Comparison of ENCODE assay signal across 8 cellular contexts in the genomic region with DNA sequence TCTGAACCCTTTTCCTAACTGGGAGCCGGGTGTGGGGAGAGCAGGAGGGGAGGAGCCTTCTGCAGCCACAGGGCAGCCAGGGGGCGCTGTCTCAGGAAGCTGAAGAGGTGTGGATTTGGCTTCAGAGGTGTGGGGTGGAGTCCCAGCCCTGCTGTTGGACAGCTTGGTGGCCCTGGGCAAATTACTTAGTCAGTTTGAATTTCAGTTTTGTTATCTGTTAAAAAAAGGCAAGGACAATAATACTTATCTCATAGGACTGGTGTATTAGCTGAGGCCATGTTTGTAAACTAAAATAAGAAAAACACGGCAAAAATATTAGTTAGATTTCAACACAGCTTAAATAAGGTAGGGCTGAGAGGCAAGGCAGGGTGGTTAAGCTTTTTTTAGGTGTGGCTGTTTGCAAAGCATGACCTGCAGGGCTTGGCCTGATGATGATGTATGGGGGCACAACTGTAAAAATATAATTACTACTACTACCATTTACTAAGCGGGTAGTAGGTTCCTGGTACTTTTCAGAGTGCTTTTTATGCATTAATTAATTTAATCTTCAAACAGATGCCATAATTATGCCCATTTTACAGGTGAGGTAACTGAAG.
DNase-seq lines count a peak whose midpoint lies in the region; ATAC-seq and TF ChIP-seq lines count a peak whose summit lies in the region.

No MANE protein-coding gene starts in this region.

- peaks cover 5% of the 10 kb centered on the region for H3F3A ChIP-seq in neural cell (ENCODE audit: insufficient read depth, low read length, poor library complexity, severe bottlenecking)

- peak; percentile 56 for DNase-seq in Caki2 (ENCODE audit: low read depth)
- peak; percentile 55 for DNase-seq in HK-2 (ENCODE audit: unreplicated experiment)
- peak; percentile 89 for DNase-seq in NT2/D1 (ENCODE audit: low read depth, low spot score)
- peak; percentile 70 to 79 for DNase-seq in activated T-cell treated with anti-CD3 and anti-CD28 coated beads, Interleukin-2, amount 50 U/mL, for 48 hours
- DNase-seq in fibroblast of pulmonary artery (ENCODE audit: low read depth), result peak; percentile 81
- DNase-seq in upper lobe of left lung, result peak; percentile 82 to 85

- no peaks in the 10 kb centered on the region for H3K9me2 ChIP-seq in neural cell (ENCODE audit: insufficient read depth, low read length)

- no peaks in the 10 kb centered on the region for H3K79me2 ChIP-seq in neural cell (replicated peaks; ENCODE audit: insufficient read depth, low read length)

- H2AFZ ChIP-seq in neural cell (ENCODE audit: low read depth, low read length), result no peak overlapping the region

- H3K9ac ChIP-seq in NT2/D1 (ENCODE audit: insufficient read length, low read depth) (no peak overlapping the region), neural cell (ENCODE audit: low read length) (no peak overlapping the region)

- H3K27me3 ChIP-seq in NT2/D1 (ENCODE audit: insufficient read depth, insufficient read length) (no peaks in the 10 kb centered on the region), neural cell (ENCODE audit: insufficient read depth, low read depth, low read length) (no peaks in the 10 kb centered on the region), upper lobe of left lung (no peaks in the 10 kb centered on the region)

- H4K20me1 ChIP-seq in neural cell (ENCODE audit: insufficient read depth), result peaks cover 5% of the 10 kb centered on the region

- peaks cover 20% of the 10 kb centered on the region for H3K4me1 ChIP-seq in NT2/D1 (ENCODE audit: insufficient read depth, insufficient read length)
- peaks cover 12 to 22% (median 20%) of the 10 kb centered on the region in 4 donors for H3K4me1 ChIP-seq in upper lobe of left lung

- no peak overlapping the region for H3K4me3 ChIP-seq in NT2/D1 (ENCODE audit: insufficient read length, low read depth)
- H3K4me3 ChIP-seq in fibroblast of pulmonary artery (replicated peaks; ENCODE audit: low read depth, low read length), result no peak overlapping the region
- H3K4me3 ChIP-seq in neural cell (ENCODE audit: low read length), result no peak overlapping the region
- H3K4me3 ChIP-seq in upper lobe of left lung, result no peak overlapping the region

- in situ Hi-C loops in Caki2 (cut with HindIII; ENCODE audit: low pct_unique_long_range_greater_than_20kb, low sequenced_read_pairs), result no loop called here

- H3K36me3 ChIP-seq in NT2/D1 (ENCODE audit: insufficient read depth, insufficient read length, low read length) (no peaks in the 10 kb centered on the region), neural cell (ENCODE audit: insufficient read depth, low read length) (no peaks in the 10 kb centered on the region), upper lobe of left lung (peaks cover 0 to 11% (median 0%) of the 10 kb centered on the region in 4 donors)

- TF ChIP-seq EP300 in neural cell (conservative IDR thresholded peaks at IDR 0.05; ENCODE audit: poor library complexity, severe bottlenecking) (no peak), upper lobe of left lung (IDR thresholded peaks at IDR 0.05) (no peak)

- no peak for TF ChIP-seq POLR2A in upper lobe of left lung (IDR thresholded peaks at IDR 0.05)

- H3K27ac ChIP-seq in neural cell (ENCODE audit: low read length) (no peak overlapping the region), upper lobe of left lung (no peak overlapping the region)

- TF ChIP-seq CTCF in fibroblast of pulmonary artery (IDR thresholded peaks at IDR 0.05; ENCODE audit: low read length, missing control alignments) (peak; percentile 87), neural cell (IDR thresholded peaks at IDR 0.05; ENCODE audit: poor library complexity, severe bottlenecking) (peak; percentile 51), upper lobe of left lung (IDR thresholded peaks at IDR 0.05) (peak; percentile 62 to 87 (median 75))

- 34 to 35% methylated on average over 4 of the region's 4 CpGs for WGBS in upper lobe of left lung, 2 donors

- no peak overlapping the region for H3K4me2 ChIP-seq in neural cell (ENCODE audit: low read length)

- peak; percentile 22 for TF ChIP-seq RAD21 in neural cell (conservative IDR thresholded peaks at IDR 0.05)

- H3K9me3 ChIP-seq in NT2/D1 (ENCODE audit: insufficient read depth, low read length) (no peaks in the 10 kb centered on the region), neural cell (ENCODE audit: low read length) (no peaks in the 10 kb centered on the region), upper lobe of left lung (no peaks in the 10 kb centered on the region)

- peak; percentile 92 for ATAC-seq in GM19455 (IDR thresholded peaks at IDR 0.05; ENCODE audit: unreplicated experiment)
- peak; percentile 87 to 89 for ATAC-seq in upper lobe of left lung (ENCODE audit: low FRiP score in 2 of 2)

TF ChIP-seq in neural cell, 6 proteins besides CTCF, POLR2A, EP300 and RAD21:
- peak; percentile 33 for TF ChIP-seq SMC3 (conservative IDR thresholded peaks at IDR 0.05; ENCODE audit: poor library complexity)
- TF ChIP-seq, protein P1, sequence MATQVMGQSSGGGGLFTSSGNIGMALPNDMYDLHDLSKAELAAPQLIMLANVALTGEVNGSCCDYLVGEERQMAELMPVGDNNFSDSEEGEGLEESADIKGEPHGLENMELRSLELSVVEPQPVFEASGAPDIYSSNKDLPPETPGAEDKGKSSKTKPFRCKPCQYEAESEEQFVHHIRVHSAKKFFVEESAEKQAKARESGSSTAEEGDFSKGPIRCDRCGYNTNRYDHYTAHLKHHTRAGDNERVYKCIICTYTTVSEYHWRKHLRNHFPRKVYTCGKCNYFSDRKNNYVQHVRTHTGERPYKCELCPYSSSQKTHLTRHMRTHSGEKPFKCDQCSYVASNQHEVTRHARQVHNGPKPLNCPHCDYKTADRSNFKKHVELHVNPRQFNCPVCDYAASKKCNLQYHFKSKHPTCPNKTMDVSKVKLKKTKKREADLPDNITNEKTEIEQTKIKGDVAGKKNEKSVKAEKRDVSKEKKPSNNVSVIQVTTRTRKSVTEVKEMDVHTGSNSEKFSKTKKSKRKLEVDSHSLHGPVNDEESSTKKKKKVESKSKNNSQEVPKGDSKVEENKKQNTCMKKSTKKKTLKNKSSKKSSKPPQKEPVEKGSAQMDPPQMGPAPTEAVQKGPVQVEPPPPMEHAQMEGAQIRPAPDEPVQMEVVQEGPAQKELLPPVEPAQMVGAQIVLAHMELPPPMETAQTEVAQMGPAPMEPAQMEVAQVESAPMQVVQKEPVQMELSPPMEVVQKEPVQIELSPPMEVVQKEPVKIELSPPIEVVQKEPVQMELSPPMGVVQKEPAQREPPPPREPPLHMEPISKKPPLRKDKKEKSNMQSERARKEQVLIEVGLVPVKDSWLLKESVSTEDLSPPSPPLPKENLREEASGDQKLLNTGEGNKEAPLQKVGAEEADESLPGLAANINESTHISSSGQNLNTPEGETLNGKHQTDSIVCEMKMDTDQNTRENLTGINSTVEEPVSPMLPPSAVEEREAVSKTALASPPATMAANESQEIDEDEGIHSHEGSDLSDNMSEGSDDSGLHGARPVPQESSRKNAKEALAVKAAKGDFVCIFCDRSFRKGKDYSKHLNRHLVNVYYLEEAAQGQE (IDR thresholded peaks at IDR 0.05; ENCODE audit: borderline replicate concordance), result no peak
